ENCODE assay signal across 18 cellular contexts in genomic region chr12:114408415-114408814, GRCh38. TPM values are rescaled to one million over a fixed set of nuclear protein-coding genes. Genes with fewer than 3 reads are reported as not detected.
DNase-seq lines count a peak whose midpoint lies in the region; ATAC-seq and TF ChIP-seq lines count a peak whose summit lies in the region.
"Had no signal": no experiment of that assay in that cellular context is flagged by ENCODE, and none has a peak within 500 bp of the region (broad histone marks: within the 10 kb centered on the region; RNA-seq: fewer than 3 reads in every experiment).

No MANE protein-coding gene starts in this region.

- DNase-seq in left ventricle myocardium inferior, result no peak
- no peak for DNase-seq in left cardiac atrium
- no peak for DNase-seq in ascending aorta (ENCODE audit: low spot score in 2 of 2)
- DNase-seq in lung (ENCODE audit: low spot score), result no peak
- no peak for DNase-seq in NCI-H1436 (lab: John Stamatoyannopoulos, UW)
- no peak for DNase-seq in NCI-H748 (lab: John Stamatoyannopoulos, UW; ENCODE audit: unreplicated experiment)
- DNase-seq in germinal center (ENCODE audit: low spot score), result no peak
- DNase-seq: DND-41, NCI-H1436 treated with DMSO at 0.1 percent for 48 hours, PC-9, SW 1271 had no signal

- peak overlapping the region; percentile 82 for H3K4me3 ChIP-seq in left ventricle myocardium inferior
- H3K4me3 ChIP-seq in ascending aorta, result peak overlapping the region; percentile 52 to 66
- H3K4me3 ChIP-seq in lung, result peak overlapping the region; percentile 24
- peak overlapping the region; percentile 49 for H3K4me3 ChIP-seq in urinary bladder (ENCODE audit: low read depth, low read length)
- H3K4me3 ChIP-seq: BLaER1 treated with 17β-estradiol and CSF1 and Interleukin-3, amounts not matched to agents 10 nM and 100 nM; PC-9 had no signal

- H3K4me1 ChIP-seq in left ventricle myocardium inferior, result peaks cover 49% of the 10 kb centered on the region
- H3K4me1 ChIP-seq in ascending aorta, result peaks cover 3 to 9% of the 10 kb centered on the region in 2 donors
- H3K4me1 ChIP-seq in lung (ENCODE audit: control insufficient read depth in 2 of 2, insufficient read depth in 2 of 2, low read length in 2 of 2), result peaks cover 0 to 8% of the 10 kb centered on the region in 2 donors
- H3K4me1 ChIP-seq in urinary bladder (ENCODE audit: insufficient read depth), result no peaks in the 10 kb centered on the region
- H3K4me1 ChIP-seq: BLaER1 treated with 17β-estradiol and CSF1 and Interleukin-3, amounts not matched to agents 10 nM and 100 nM had no signal

- H3K27me3 ChIP-seq in left ventricle myocardium inferior (ENCODE audit: low read depth) (peaks cover 82% of the 10 kb centered on the region), ascending aorta (peaks cover 24% of the 10 kb centered on the region), lung (ENCODE audit: control insufficient read depth, insufficient read depth) (peaks cover 23% of the 10 kb centered on the region)

- TF ChIP-seq CTCF in left ventricle myocardium inferior (IDR thresholded peaks at IDR 0.05; ENCODE audit: borderline replicate concordance) (no peak), ascending aorta (IDR thresholded peaks at IDR 0.05) (no peak), lung (IDR thresholded peaks at IDR 0.05; ENCODE audit: control extremely low read depth, extremely low read depth) (no peak)

- ATAC-seq in left cardiac atrium (no peak), lung (ENCODE audit: insufficient read depth, low FRiP score) (no peak)
- ATAC-seq: activated CD4-positive, CD25-positive, alpha-beta regulatory T cell treated with anti-CD3 and anti-CD28 coated beads, Interleukin-2, amount 50 U/mL, for 24 hours had no signal

- intact Hi-C loops in left ventricle myocardium inferior (cut with micrococcal nuclease), result no loop called here
- intact Hi-C loops in left cardiac atrium (cut with DNase I), result loop anchor here (5.0 to 10.0 kb wide), 2 partner anchors 34 to 66 kb away; no protein-coding TSS in a partner anchor
- intact Hi-C loops in ascending aorta (cut with DNase I), result no loop called here

- H3K9me3 ChIP-seq in left ventricle myocardium inferior (replicated peaks) (no peaks in the 10 kb centered on the region), ascending aorta (no peaks in the 10 kb centered on the region), lung (ENCODE audit: control insufficient read depth in 2 of 2, insufficient read depth in 1 of 2, low read length in 1 of 2) (peaks cover 0 to 8% of the 10 kb centered on the region in 2 donors)
- H3K9me3 ChIP-seq: vagina had no signal

- H3K27ac ChIP-seq in left ventricle myocardium inferior (replicated peaks) (peak overlapping the region; percentile 94), ascending aorta (no peak overlapping the region), lung (ENCODE audit: low read depth in 1 of 2, low read length in 1 of 2) (peak overlapping the region; percentile 83 to 86), urinary bladder (ENCODE audit: low read depth) (no peak overlapping the region)
- H3K27ac ChIP-seq: BLaER1 treated with 17β-estradiol and CSF1 and Interleukin-3, amounts not matched to agents 10 nM and 100 nM; KMS-11; PC-9; vagina had no signal

- H3K36me3 ChIP-seq in left ventricle myocardium inferior (no peaks in the 10 kb centered on the region), ascending aorta (no peaks in the 10 kb centered on the region), lung (ENCODE audit: control insufficient read depth in 2 of 2, insufficient read depth in 2 of 2, low read length in 2 of 2) (no peaks in the 10 kb centered on the region), urinary bladder (ENCODE audit: insufficient read depth) (no peaks in the 10 kb centered on the region)
- H3K36me3 ChIP-seq: BLaER1 treated with 17β-estradiol and CSF1 and Interleukin-3, amounts not matched to agents 10 nM and 100 nM; vagina had no signal

- 4 to 7% methylated on average over 19 of the region's 19 CpGs for WGBS in lung, 2 donors
- 34% methylated on average over 19 of the region's 19 CpGs for WGBS in urinary bladder

RNA-seq across cellular contexts. Expression of gene TBX5, which starts 2.5 kb away (rescaled TPM):
- 75.1 TPM for total RNA-seq in left ventricle myocardium inferior
- total RNA-seq in left cardiac atrium, result 100 to 1,000 TPM; 116 to 236 TPM
- not detected for total RNA-seq in ascending aorta
- total RNA-seq in lung, result 10 to 100 TPM; 20.8 to 39.7 TPM
- 1 to 10 TPM; 5.6 to 7.1 TPM for polyA plus RNA-seq in lung
- 6.2 TPM for total RNA-seq in urinary bladder
- polyA plus RNA-seq in urinary bladder, result 12.9 TPM
- total RNA-seq: bronchial epithelial cell, NCI-H460, PC-9, vagina had no signal

Comparison
In these comparisons a context has a peak if more than half of its experiments do, and no peak if none do; other contexts are left out.
1. intact Hi-C loops: an anchor here in left cardiac atrium (5.0 to 10.0 kb wide); none called in left ventricle myocardium inferior and ascending aorta.
2. H3K27ac ChIP-seq: peak in left ventricle myocardium inferior (single experiment) and lung (2 of 2); none in ascending aorta (0 of 2) and urinary bladder (single experiment).
3. H3K4me3 ChIP-seq: peak in every context shown above with its lines; median percentile 82 in left ventricle myocardium inferior; 59 in ascending aorta; 49 in urinary bladder; 24 in lung.